27 cellular contexts compared by ENCODE assay signal in the genomic region with DNA sequence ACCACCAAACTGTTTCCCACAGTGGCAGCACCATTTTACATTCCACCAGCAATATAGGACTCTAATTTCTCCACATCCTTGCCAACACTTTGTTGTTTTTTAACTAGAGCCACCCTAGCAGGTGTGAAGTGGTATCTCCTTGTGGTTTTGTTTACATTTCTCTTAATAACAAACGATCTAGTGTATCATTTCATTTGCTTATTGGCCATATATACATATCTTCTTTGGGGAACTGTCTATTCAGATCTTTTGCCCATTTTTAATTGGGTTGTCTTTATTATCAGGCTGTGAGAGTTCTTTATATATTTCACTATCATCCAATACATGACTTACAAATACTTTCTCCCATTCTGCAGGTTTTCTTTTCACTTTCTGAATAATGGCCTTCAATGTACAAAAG.
"Had no signal": no experiment of that assay in that cellular context is flagged by ENCODE, and none has a peak within 500 bp of the region (broad histone marks: within the 10 kb centered on the region; RNA-seq: fewer than 3 reads in every experiment).

No MANE protein-coding gene starts in this region.

- H3K27me3 ChIP-seq: ascending aorta, breast epithelium, cardiac muscle cell, dorsolateral prefrontal cortex had no signal

- ATAC-seq: activated CD8-positive, alpha-beta T cell treated with anti-CD3 and anti-CD28 coated beads for 36 hours; activated naive CD4-positive, alpha-beta T cell treated with anti-CD3 and anti-CD28 coated beads, Interleukin-2, amount 50 U/mL, for 72 hours; esophagus mucosa had no signal

- DNase-seq: activated CD4-positive, alpha-beta T cell treated with anti-CD3 and anti-CD28 coated beads for 4 hours; activated CD4-positive, alpha-beta T cell treated with anti-CD3 and anti-CD28 coated beads, Interleukin-2, amount 50 U/mL, for 1 hour; activated CD4-positive, alpha-beta T cell treated with anti-CD3 and anti-CD28 coated beads, Interleukin-2, amount 50 U/mL, for 48 hours; activated CD4-positive, CD25-positive, alpha-beta regulatory T cell; activated CD4-positive, CD25-positive, alpha-beta regulatory T cell treated with anti-CD3 and anti-CD28 coated beads, Interleukin-2, amount 50 U/mL, for 72 hours; activated CD8-positive, alpha-beta memory T cell treated with anti-CD3 and anti-CD28 coated beads for 24 hours; activated CD8-positive, alpha-beta T cell treated with anti-CD3 and anti-CD28 coated beads for 36 hours; activated gamma-delta T cell; activated naive CD4-positive, alpha-beta T cell; activated naive CD4-positive, alpha-beta T cell treated with anti-CD3 and anti-CD28 coated beads, Interleukin-2, amount 10 ng/mL, durations not matched to agents 7 days and 5 days; activated naive CD8-positive, alpha-beta T cell treated with anti-CD3 and anti-CD28 coated beads, Interleukin-2, amount 10 ng/mL, durations not matched to agents 7 days and 5 days; activated T-cell treated with anti-CD3 and anti-CD28 coated beads, Interleukin-2, amount 50 U/mL, for 48 hours; dorsolateral prefrontal cortex; effector memory CD4-positive, alpha-beta T cell; endodermal cell; foreskin fibroblast; head of caudate nucleus; T-helper 2 cell had no signal

- H3K27ac ChIP-seq: ascending aorta, breast epithelium, cardiac muscle cell, coronary artery, dorsolateral prefrontal cortex had no signal

- H3K4me1 Mint-ChIP-seq: endodermal cell had no signal

- H3K27me3 Mint-ChIP-seq: activated CD8-positive, alpha-beta T cell treated with anti-CD3 and anti-CD28 coated beads for 36 hours; activated naive CD4-positive, alpha-beta T cell treated with anti-CD3 and anti-CD28 coated beads, Interleukin-2, amount 10 ng/mL, durations not matched to agents 7 days and 5 days; activated naive CD8-positive, alpha-beta T cell treated with anti-CD3 and anti-CD28 coated beads, Interleukin-2, amount 10 ng/mL, durations not matched to agents 7 days and 5 days; brain; central memory CD8-positive, alpha-beta T cell; dendritic cell treated with granulocyte-macrophage colony-stimulating factor and Interleukin-4, amounts not matched to agents 40 ng/mL and 50 ng/mL, for 4 days had no signal

- H3K9me3 ChIP-seq: ascending aorta, breast epithelium had no signal

- H3K27ac Mint-ChIP-seq: activated CD8-positive, alpha-beta T cell treated with anti-CD3 and anti-CD28 coated beads for 36 hours; activated naive CD4-positive, alpha-beta T cell treated with anti-CD3 and anti-CD28 coated beads, Interleukin-2, amount 10 ng/mL, durations not matched to agents 7 days and 5 days; activated naive CD4-positive, alpha-beta T cell treated with anti-CD3 and anti-CD28 coated beads, Interleukin-2, amount 50 U/mL, for 72 hours; activated naive CD8-positive, alpha-beta T cell treated with anti-CD3 and anti-CD28 coated beads, Interleukin-2, amount 10 ng/mL, durations not matched to agents 7 days and 5 days; brain; dendritic cell treated with granulocyte-macrophage colony-stimulating factor and Interleukin-4, amounts not matched to agents 40 ng/mL and 50 ng/mL, for 4 days; endodermal cell had no signal

- H3K4me3 Mint-ChIP-seq: activated CD8-positive, alpha-beta T cell treated with anti-CD3 and anti-CD28 coated beads for 36 hours; activated naive CD4-positive, alpha-beta T cell treated with anti-CD3 and anti-CD28 coated beads, Interleukin-2, amount 10 ng/mL, durations not matched to agents 7 days and 5 days; activated naive CD8-positive, alpha-beta T cell treated with anti-CD3 and anti-CD28 coated beads, Interleukin-2, amount 10 ng/mL, durations not matched to agents 7 days and 5 days; brain; central memory CD8-positive, alpha-beta T cell; dendritic cell treated with granulocyte-macrophage colony-stimulating factor and Interleukin-4, amounts not matched to agents 40 ng/mL and 50 ng/mL, for 4 days; endodermal cell had no signal

- H3K36me3 ChIP-seq: ascending aorta, breast epithelium, cardiac muscle cell had no signal

- H3K4me3 ChIP-seq: ascending aorta, breast epithelium, cardiac muscle cell, coronary artery, dorsolateral prefrontal cortex had no signal
